Comparison of ENCODE assay signal across 1 cellular context in genomic region chr3:10228248-10228950, GRCh38.
A peak's percentile ranks its signal among the peaks of the same experiment; 100 is the strongest.
TF ChIP-seq lines count a peak whose summit lies in the region.

No MANE protein-coding gene starts in this region.

TF ChIP-seq in GM12878, 131 proteins besides CTCF, POLR2A, EP300 and RAD21 (continued from another document):
- no peak for TF ChIP-seq BMI1 (IDR thresholded peaks at IDR 0.05; ENCODE audit: borderline replicate concordance)
- TF ChIP-seq MYC (IDR thresholded peaks at IDR 0.05; ENCODE audit: insufficient read depth, insufficient read length, insufficient replicate concordance, low read length, severe bottlenecking): no peak
- TF ChIP-seq NR2C1 (IDR thresholded peaks at IDR 0.05): no peak
- TF ChIP-seq, protein P1, sequence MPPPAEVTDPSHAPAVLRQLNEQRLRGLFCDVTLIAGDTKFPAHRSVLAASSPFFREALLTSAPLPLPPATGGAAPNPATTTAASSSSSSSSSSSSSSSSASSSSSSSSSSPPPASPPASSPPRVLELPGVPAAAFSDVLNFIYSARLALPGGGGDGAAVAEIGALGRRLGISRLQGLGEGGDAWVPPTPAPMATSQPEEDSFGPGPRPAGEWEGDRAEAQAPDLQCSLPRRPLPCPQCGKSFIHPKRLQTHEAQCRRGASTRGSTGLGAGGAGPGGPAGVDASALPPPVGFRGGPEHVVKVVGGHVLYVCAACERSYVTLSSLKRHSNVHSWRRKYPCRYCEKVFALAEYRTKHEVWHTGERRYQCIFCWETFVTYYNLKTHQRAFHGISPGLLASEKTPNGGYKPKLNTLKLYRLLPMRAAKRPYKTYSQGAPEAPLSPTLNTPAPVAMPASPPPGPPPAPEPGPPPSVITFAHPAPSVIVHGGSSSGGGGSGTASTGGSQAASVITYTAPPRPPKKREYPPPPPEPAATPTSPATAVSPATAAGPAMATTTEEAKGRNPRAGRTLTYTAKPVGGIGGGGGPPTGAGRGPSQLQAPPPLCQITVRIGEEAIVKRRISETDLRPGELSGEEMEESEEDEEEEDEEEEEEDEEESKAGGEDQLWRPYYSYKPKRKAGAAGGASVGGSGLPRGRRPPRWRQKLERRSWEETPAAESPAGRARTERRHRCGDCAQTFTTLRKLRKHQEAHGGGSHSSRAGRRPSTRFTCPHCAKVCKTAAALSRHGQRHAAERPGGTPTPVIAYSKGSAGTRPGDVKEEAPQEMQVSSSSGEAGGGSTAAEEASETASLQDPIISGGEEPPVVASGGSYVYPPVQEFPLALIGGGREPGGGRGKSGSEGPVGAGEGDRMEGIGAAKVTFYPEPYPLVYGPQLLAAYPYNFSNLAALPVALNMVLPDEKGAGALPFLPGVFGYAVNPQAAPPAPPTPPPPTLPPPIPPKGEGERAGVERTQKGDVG (CRISPR knock-in tag; IDR thresholded peaks at IDR 0.05): no peak
- TF ChIP-seq POLR2AphosphoS5 (IDR thresholded peaks at IDR 0.05; ENCODE audit: low read length): no peak
- TF ChIP-seq, protein P2, sequence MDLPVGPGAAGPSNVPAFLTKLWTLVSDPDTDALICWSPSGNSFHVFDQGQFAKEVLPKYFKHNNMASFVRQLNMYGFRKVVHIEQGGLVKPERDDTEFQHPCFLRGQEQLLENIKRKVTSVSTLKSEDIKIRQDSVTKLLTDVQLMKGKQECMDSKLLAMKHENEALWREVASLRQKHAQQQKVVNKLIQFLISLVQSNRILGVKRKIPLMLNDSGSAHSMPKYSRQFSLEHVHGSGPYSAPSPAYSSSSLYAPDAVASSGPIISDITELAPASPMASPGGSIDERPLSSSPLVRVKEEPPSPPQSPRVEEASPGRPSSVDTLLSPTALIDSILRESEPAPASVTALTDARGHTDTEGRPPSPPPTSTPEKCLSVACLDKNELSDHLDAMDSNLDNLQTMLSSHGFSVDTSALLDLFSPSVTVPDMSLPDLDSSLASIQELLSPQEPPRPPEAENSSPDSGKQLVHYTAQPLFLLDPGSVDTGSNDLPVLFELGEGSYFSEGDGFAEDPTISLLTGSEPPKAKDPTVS (IDR thresholded peaks at IDR 0.05; ENCODE audit: low read depth, low read length): no peak
- no peak for TF ChIP-seq MLLT1 (IDR thresholded peaks at IDR 0.05)
- no peak for TF ChIP-seq PRDM15 (CRISPR knock-in tag; IDR thresholded peaks at IDR 0.05)
- no peak for TF ChIP-seq TARDBP (IDR thresholded peaks at IDR 0.05; ENCODE audit: borderline replicate concordance)
- no peak for TF ChIP-seq ZNF622 (IDR thresholded peaks at IDR 0.05)
- TF ChIP-seq CREB1 (IDR thresholded peaks at IDR 0.05; ENCODE audit: low read depth): no peak; the same call in 1 of the 2 replicates
- TF ChIP-seq FOXM1 (IDR thresholded peaks at IDR 0.05; ENCODE audit: low read depth, low read length): peak; percentile 23; the same call in 1 of the 2 replicates
- TF ChIP-seq RUNX3 (IDR thresholded peaks at IDR 0.05; ENCODE audit: low read length): peak; percentile 79
- peak; percentile 18 to 31; a peak in 1 of 4 replicates for TF ChIP-seq IKZF2 (IDR thresholded peaks at IDR 0.05)
- TF ChIP-seq ZNF217 (IDR thresholded peaks at IDR 0.05): no peak
- no peak for TF ChIP-seq E2F4 (IDR thresholded peaks at IDR 0.05; ENCODE audit: low read depth, low read length)
- TF ChIP-seq EGR1 (IDR thresholded peaks at IDR 0.05; ENCODE audit: borderline replicate concordance in 1 of 2, low read depth in 2 of 2, low read length in 2 of 2): no peak
- TF ChIP-seq MXI1 (IDR thresholded peaks at IDR 0.05; ENCODE audit: low read depth, low read length): no peak
- no peak for TF ChIP-seq MTA3 (IDR thresholded peaks at IDR 0.05; ENCODE audit: borderline replicate concordance, low read length)
- no peak for TF ChIP-seq MEF2A (IDR thresholded peaks at IDR 0.05; ENCODE audit: insufficient read depth, low read depth, low read length)
- TF ChIP-seq, protein P3, sequence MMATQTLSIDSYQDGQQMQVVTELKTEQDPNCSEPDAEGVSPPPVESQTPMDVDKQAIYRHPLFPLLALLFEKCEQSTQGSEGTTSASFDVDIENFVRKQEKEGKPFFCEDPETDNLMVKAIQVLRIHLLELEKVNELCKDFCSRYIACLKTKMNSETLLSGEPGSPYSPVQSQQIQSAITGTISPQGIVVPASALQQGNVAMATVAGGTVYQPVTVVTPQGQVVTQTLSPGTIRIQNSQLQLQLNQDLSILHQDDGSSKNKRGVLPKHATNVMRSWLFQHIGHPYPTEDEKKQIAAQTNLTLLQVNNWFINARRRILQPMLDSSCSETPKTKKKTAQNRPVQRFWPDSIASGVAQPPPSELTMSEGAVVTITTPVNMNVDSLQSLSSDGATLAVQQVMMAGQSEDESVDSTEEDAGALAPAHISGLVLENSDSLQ (IDR thresholded peaks at IDR 0.05): no peak
- no peak for TF ChIP-seq HDGF (IDR thresholded peaks at IDR 0.05)
- no peak for TF ChIP-seq RAD51 (IDR thresholded peaks at IDR 0.05)
- TF ChIP-seq ATF2 (IDR thresholded peaks at IDR 0.05; ENCODE audit: low read length): peak; percentile 58; the same call in 1 of the 2 replicates
- no peak for TF ChIP-seq TCF12 (IDR thresholded peaks at IDR 0.05; ENCODE audit: low read depth, low read length)
- TF ChIP-seq TCF3 (IDR thresholded peaks at IDR 0.05; ENCODE audit: borderline replicate concordance, insufficient read depth, low read depth, low read length): no peak
- TF ChIP-seq PML (IDR thresholded peaks at IDR 0.05; ENCODE audit: low read length): no peak
- TF ChIP-seq ASH2L (IDR thresholded peaks at IDR 0.05; ENCODE audit: borderline replicate concordance, low read depth): no peak
- 0 out of 2 replicates have a peak, but pooled peaks have one; percentile 17 for TF ChIP-seq NR2F1 (conservative IDR thresholded peaks at IDR 0.05)
- peak; percentile 28; the same call in 1 of the 2 replicates for TF ChIP-seq IKZF1 (conservative IDR thresholded peaks at IDR 0.05)
- TF ChIP-seq BHLHE40 (IDR thresholded peaks at IDR 0.05; ENCODE audit: borderline replicate concordance in 1 of 2, low read depth in 2 of 2, low read length in 1 of 2): 0 out of 4 replicates have a peak, but pooled peaks of 1 of the 2 experiments have one; percentile 25
- no peak for TF ChIP-seq BCL3 (IDR thresholded peaks at IDR 0.05; ENCODE audit: borderline replicate concordance, insufficient read depth, low read depth, low read length, poor library complexity, severe bottlenecking)
- TF ChIP-seq EED (IDR thresholded peaks at IDR 0.05; ENCODE audit: low read depth): peak; percentile 93
- peak; percentile 77 for TF ChIP-seq TCF7 (IDR thresholded peaks at IDR 0.05; ENCODE audit: borderline replicate concordance)
- no peak for TF ChIP-seq RCOR1 (conservative IDR thresholded peaks at IDR 0.05; ENCODE audit: low read depth, low read length)
- TF ChIP-seq, protein P4, sequence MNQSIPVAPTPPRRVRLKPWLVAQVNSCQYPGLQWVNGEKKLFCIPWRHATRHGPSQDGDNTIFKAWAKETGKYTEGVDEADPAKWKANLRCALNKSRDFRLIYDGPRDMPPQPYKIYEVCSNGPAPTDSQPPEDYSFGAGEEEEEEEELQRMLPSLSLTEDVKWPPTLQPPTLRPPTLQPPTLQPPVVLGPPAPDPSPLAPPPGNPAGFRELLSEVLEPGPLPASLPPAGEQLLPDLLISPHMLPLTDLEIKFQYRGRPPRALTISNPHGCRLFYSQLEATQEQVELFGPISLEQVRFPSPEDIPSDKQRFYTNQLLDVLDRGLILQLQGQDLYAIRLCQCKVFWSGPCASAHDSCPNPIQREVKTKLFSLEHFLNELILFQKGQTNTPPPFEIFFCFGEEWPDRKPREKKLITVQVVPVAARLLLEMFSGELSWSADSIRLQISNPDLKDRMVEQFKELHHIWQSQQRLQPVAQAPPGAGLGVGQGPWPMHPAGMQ (IDR thresholded peaks at IDR 0.05; ENCODE audit: borderline replicate concordance): no peak
- TF ChIP-seq ETV6 (conservative IDR thresholded peaks at IDR 0.05 in 1 of 2, IDR thresholded peaks at IDR 0.05 in 1 of 2; ENCODE audit: borderline replicate concordance in 1 of 2, low read depth in 1 of 2): peak in 1 of 2 experiments; percentile 80; a peak in 2 of 4 replicates
- peak; percentile 76 for TF ChIP-seq JUNB (IDR thresholded peaks at IDR 0.05)
